In the genomic region with DNA sequence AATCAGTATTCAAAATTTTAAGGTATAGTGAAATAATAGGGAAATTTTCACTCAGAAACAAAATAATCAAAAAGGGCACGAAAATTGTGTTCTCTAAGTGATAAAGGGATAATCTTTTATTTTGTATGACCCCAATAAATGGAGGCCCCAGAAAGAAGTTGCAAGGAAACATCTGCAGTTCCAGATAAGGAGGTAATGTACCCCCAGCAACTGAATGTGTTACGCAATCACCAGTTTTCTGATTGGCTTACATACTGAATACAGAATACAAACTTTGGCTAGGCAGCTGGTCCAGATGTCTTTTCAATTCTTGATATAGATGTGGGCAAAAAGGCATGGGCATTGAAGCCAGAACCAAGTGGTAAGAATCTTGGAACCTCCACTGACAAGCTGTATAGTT, we compare ENCODE assay signal across 13 cellular contexts. TPM values are rescaled to one million over a fixed set of nuclear protein-coding genes. Genes with fewer than 3 reads are reported as not detected.
DNase-seq lines count a peak whose midpoint lies in the region; ATAC-seq and TF ChIP-seq lines count a peak whose summit lies in the region.
"Had no signal": no experiment of that assay in that cellular context is flagged by ENCODE, and none has a peak within 500 bp of the region (broad histone marks: within the 10 kb centered on the region; RNA-seq: fewer than 3 reads in every experiment).

No MANE protein-coding gene starts in this region.

- H3K4me2 ChIP-seq in Karpas-422 (ENCODE audit: low read depth, low read length, poor library complexity, severe bottlenecking), result peak overlapping the region; percentile 90

- H3K27ac ChIP-seq in Karpas-422 (ENCODE audit: low read length), result peak overlapping the region; percentile 84
- no peak overlapping the region for H3K27ac ChIP-seq in ovary
- no peak overlapping the region for H3K27ac ChIP-seq in colonic mucosa

- POLR2A ChIA-PET in activated CD8-positive, alpha-beta T cell treated with anti-CD3 and anti-CD28 coated beads for 36 hours (lab: Charles Lee), result interaction anchor here (0.8 kb wide), 1 partner anchor 18 kb away, joined by 3 read pairs; no protein-coding TSS in a partner anchor

- H3K4me3 Mint-ChIP-seq in activated CD8-positive, alpha-beta T cell treated with anti-CD3 and anti-CD28 coated beads for 36 hours, result no peak overlapping the region

- WGBS in ovary, 3 donors, result 55 to 70% (median 60%) methylated on average over 2 of the region's 2 CpGs

- H3K9me2 ChIP-seq in Karpas-422 (replicated peaks; ENCODE audit: insufficient read depth, low read length), result no peaks in the 10 kb centered on the region

- H3K9ac ChIP-seq in Karpas-422 (ENCODE audit: low read length) (no peak overlapping the region), colonic mucosa (ENCODE audit: low read depth in 2 of 2, low read length in 2 of 2) (no peak overlapping the region)

- H3K79me2 ChIP-seq in Karpas-422 (ENCODE audit: low read length), result peaks cover 76% of the 10 kb centered on the region

- no peak for TF ChIP-seq CTCF in activated CD8-positive, alpha-beta T cell treated with anti-CD3 and anti-CD28 coated beads for 36 hours (IDR thresholded peaks at IDR 0.05)
- TF ChIP-seq CTCF in ovary (IDR thresholded peaks at IDR 0.05) (no peak), colonic mucosa (IDR thresholded peaks at IDR 0.05) (no peak)

- H3K9me3 ChIP-seq in Karpas-422 (ENCODE audit: low read length) (no peaks in the 10 kb centered on the region), ovary (no peaks in the 10 kb centered on the region), colonic mucosa (no peaks in the 10 kb centered on the region)

- H3K27me3 Mint-ChIP-seq in activated CD8-positive, alpha-beta T cell treated with anti-CD3 and anti-CD28 coated beads for 36 hours, result no peaks in the 10 kb centered on the region

- CTCF ChIA-PET in activated CD8-positive, alpha-beta T cell treated with anti-CD3 and anti-CD28 coated beads for 36 hours (lab: Charles Lee), result interaction anchor here (0.9 to 3.8 kb wide), 6 partner anchors 11 to 175 kb away, joined by 3 to 26 read pairs (median 10); partner anchors contain the start of genes NDUFB6 and RIGI

- ATAC-seq in activated CD8-positive, alpha-beta T cell treated with anti-CD3 and anti-CD28 coated beads for 36 hours, result no peak
- no peak for ATAC-seq in HG03521 (IDR thresholded peaks at IDR 0.05; ENCODE audit: unreplicated experiment)
- ATAC-seq: left colon had no signal

- H3K27me3 ChIP-seq in Karpas-422 (ENCODE audit: low read length) (no peaks in the 10 kb centered on the region), ovary (no peaks in the 10 kb centered on the region), colonic mucosa (no peaks in the 10 kb centered on the region)

- peak overlapping the region; percentile 49 for H3K27ac Mint-ChIP-seq in activated CD8-positive, alpha-beta T cell treated with anti-CD3 and anti-CD28 coated beads for 36 hours

- peaks cover 10% of the 10 kb centered on the region for H4K20me1 ChIP-seq in Karpas-422 (ENCODE audit: insufficient read depth, low read depth, low read length)

- peaks cover 37% of the 10 kb centered on the region for H3K4me1 Mint-ChIP-seq in activated CD8-positive, alpha-beta T cell treated with anti-CD3 and anti-CD28 coated beads for 36 hours (ENCODE audit: low read depth)

- H3K4me3 ChIP-seq in Karpas-422 (ENCODE audit: low read length) (0 out of 2 replicates have a peak overlapping the region, but pooled peaks have one; percentile 95), ovary (no peak overlapping the region), colonic mucosa (no peak overlapping the region)

- TF ChIP-seq POLR2A in ovary (IDR thresholded peaks at IDR 0.05), result no peak

- intact Hi-C loops in activated CD8-positive, alpha-beta T cell treated with anti-CD3 and anti-CD28 coated beads for 36 hours (cut with micrococcal nuclease), result no loop called here
- intact Hi-C loops in ovary (cut with DNase I) (loop anchor here in 1 of 4 donors (10.0 kb wide), 1 partner anchor 471 kb away; the partner anchor contains the start of gene DNAJA1), colonic mucosa (cut with DNase I) (no loop called here)

- DNase-seq in DMS 273 treated with DMSO at 0.1 percent for 48 hours (lab: John Stamatoyannopoulos, UW) (peak; percentile 30), Karpas-422 (peak; percentile 73), iris pigment epithelial cell (ENCODE audit: low read depth) (peak; percentile 35), globus pallidus (ENCODE audit: low spot score) (no peak), ovary (no peak), colonic mucosa (no peak)
- no peak for DNase-seq in activated CD8-positive, alpha-beta T cell treated with anti-CD3 and anti-CD28 coated beads for 36 hours
- DNase-seq: caudate nucleus; DMS79; left colon; NCI-H2029; stimulated activated naive CD4-positive, alpha-beta T cell had no signal

- no peaks in the 10 kb centered on the region for H3K9me3 Mint-ChIP-seq in activated CD8-positive, alpha-beta T cell treated with anti-CD3 and anti-CD28 coated beads for 36 hours

- H3K36me3 ChIP-seq in Karpas-422 (ENCODE audit: insufficient read depth, low read length), result no peaks in the 10 kb centered on the region
- no peaks in the 10 kb centered on the region for H3K36me3 ChIP-seq in ovary
- no peaks in the 10 kb centered on the region for H3K36me3 ChIP-seq in colonic mucosa

- no peak overlapping the region for H2AFZ ChIP-seq in Karpas-422 (ENCODE audit: low read length)

- no peak for TF ChIP-seq EP300 in ovary (IDR thresholded peaks at IDR 0.05)

- H3K4me1 ChIP-seq in Karpas-422 (ENCODE audit: low read length), result peaks cover 42% of the 10 kb centered on the region
- H3K4me1 ChIP-seq in ovary (ENCODE audit: insufficient read depth), result no peaks in the 10 kb centered on the region
- peaks cover 8% of the 10 kb centered on the region for H3K4me1 ChIP-seq in colonic mucosa

- peaks cover 32% of the 10 kb centered on the region for H3K36me3 Mint-ChIP-seq in activated CD8-positive, alpha-beta T cell treated with anti-CD3 and anti-CD28 coated beads for 36 hours (ENCODE audit: low read depth)

RNA-seq across cellular contexts. Expression of gene TOPORS, which starts 1.7 kb away (rescaled TPM):
- 16.3 and 21.2 TPM in 2 replicates for total RNA-seq in Karpas-422 (2014; rRNA removed; shearing (Covaris generic); ENCODE audit: low replicate concordance)
- 10 to 100 TPM; 13.3 to 14.2 TPM for total RNA-seq in activated CD8-positive, alpha-beta T cell treated with anti-CD3 and anti-CD28 coated beads for 36 hours
- total RNA-seq in ovary, result 10 to 100 TPM; 18.8 to 31.8 (median 20.9) TPM
- 10 to 100 TPM; 15.1 to 20.9 TPM for polyA plus RNA-seq in ovary
- 10 to 100 TPM; 11.9 to 17.4 TPM for total RNA-seq in colonic mucosa

RNA-seq across cellular contexts. Expression of gene SMIM27, which starts 2.0 kb away (rescaled TPM):
- 3.5 and 12.6 TPM in 2 replicates for total RNA-seq in Karpas-422 (2014; rRNA removed; shearing (Covaris generic); ENCODE audit: low replicate concordance)
- 10 to 100 TPM; 28.0 to 30.9 TPM for total RNA-seq in activated CD8-positive, alpha-beta T cell treated with anti-CD3 and anti-CD28 coated beads for 36 hours
- total RNA-seq in ovary (10 to 100 TPM in 1 of 7 donors, 1 to 10 TPM in 6; 4.8 to 16.3 (median 9.2) TPM), colonic mucosa (10 to 100 TPM in 1 of 2 donors, 1 to 10 TPM in 1; 7.4 to 10.9 TPM)
- 10 to 100 TPM in 1 of 2 donors, 1 to 10 TPM in 1; 8.3 to 10.8 TPM for polyA plus RNA-seq in ovary

RNA-seq across cellular contexts. Expression of gene NDUFB6, which starts 18.9 kb away (rescaled TPM):
- total RNA-seq in Karpas-422 (2014; rRNA removed; shearing (Covaris generic); ENCODE audit: low replicate concordance), result 72.4 and 95.6 TPM in 2 replicates
- total RNA-seq in activated CD8-positive, alpha-beta T cell treated with anti-CD3 and anti-CD28 coated beads for 36 hours, result 10 to 100 TPM; 61.4 to 63.4 TPM
- total RNA-seq in ovary (10 to 100 TPM; 31.9 to 42.5 (median 38.8) TPM), colonic mucosa (10 to 100 TPM; 53.3 to 77.0 TPM)
- polyA plus RNA-seq in ovary, result 10 to 100 TPM; 19.6 to 30.3 TPM

RNA-seq across cellular contexts. Expression of gene RIGI, which starts 28.1 kb away (rescaled TPM):
- 6.6 and 13.2 TPM in 2 replicates for total RNA-seq in Karpas-422 (2014; rRNA removed; shearing (Covaris generic); ENCODE audit: low replicate concordance)
- total RNA-seq in activated CD8-positive, alpha-beta T cell treated with anti-CD3 and anti-CD28 coated beads for 36 hours, result 1 to 10 TPM; 5.4 to 5.6 TPM
- total RNA-seq in ovary (1 to 10 TPM; 6.4 to 9.5 (median 7.1) TPM), colonic mucosa (1 to 10 TPM; 3.0 to 8.5 TPM)
- 10 to 100 TPM in 1 of 2 donors, 1 to 10 TPM in 1; 5.4 to 16.7 TPM for polyA plus RNA-seq in ovary

Comparison
In these comparisons a context has a peak if more than half of its experiments do, and no peak if none do; other contexts are left out.
1. DNase-seq: peak in DMS 273 treated with DMSO at 0.1 percent for 48 hours (single experiment), Karpas-422 (single experiment) and iris pigment epithelial cell (single experiment); none in activated CD8-positive, alpha-beta T cell treated with anti-CD3 and anti-CD28 coated beads for 36 hours (single experiment), globus pallidus (single experiment), ovary (0 of 5) and colonic mucosa (single experiment).